In genomic region chr1:220652995-220653394, GRCh38 we compare ENCODE assay signal across 20 cellular contexts. TPM values are rescaled to one million over a fixed set of nuclear protein-coding genes. Genes with fewer than 3 reads are reported as not detected.
DNase-seq lines count a peak whose midpoint lies in the region; ATAC-seq and TF ChIP-seq lines count a peak whose summit lies in the region.
"Had no signal": no experiment of that assay in that cellular context is flagged by ENCODE, and none has a peak within 500 bp of the region (broad histone marks: within the 10 kb centered on the region; RNA-seq: fewer than 3 reads in every experiment).

No MANE protein-coding gene starts in this region.

- in situ Hi-C loops in G401 (cut with HindIII; ENCODE audit: low sequenced_read_pairs), result no loop called here

- no peak for ATAC-seq in GM18517 (IDR thresholded peaks at IDR 0.05; ENCODE audit: unreplicated experiment)
- ATAC-seq in foreskin keratinocyte, result no peak
- ATAC-seq: T-helper 17 cell had no signal

- H3K27me3 ChIP-seq in foreskin keratinocyte, result no peaks in the 10 kb centered on the region
- H3K27me3 ChIP-seq: BLaER1 treated with 17β-estradiol and CSF1 and Interleukin-3, amounts not matched to agents 10 nM and 100 nM had no signal

- intact Hi-C loops in activated CD4-positive, alpha-beta T cell treated with anti-CD3 and anti-CD28 coated beads, Interleukin-2, amount 10 ng/mL, durations not matched to agents 24 days and 14 days (cut with micrococcal nuclease), result no loop called here

- no peak for TF ChIP-seq CTCF in foreskin keratinocyte (conservative IDR thresholded peaks at IDR 0.05)

- H3K4me3 Mint-ChIP-seq in activated CD4-positive, alpha-beta T cell treated with anti-CD3 and anti-CD28 coated beads, Interleukin-2, amount 10 ng/mL, durations not matched to agents 24 days and 14 days, result no peak overlapping the region
- H3K4me3 Mint-ChIP-seq: CD4-positive, alpha-beta memory T cell; H9; T-helper 17 cell had no signal

- peaks cover 4% of the 10 kb centered on the region for H3K27me3 Mint-ChIP-seq in activated CD4-positive, alpha-beta T cell treated with anti-CD3 and anti-CD28 coated beads, Interleukin-2, amount 10 ng/mL, durations not matched to agents 24 days and 14 days

- no peak overlapping the region for H3K27ac Mint-ChIP-seq in activated CD4-positive, alpha-beta T cell treated with anti-CD3 and anti-CD28 coated beads, Interleukin-2, amount 10 ng/mL, durations not matched to agents 24 days and 14 days
- H3K27ac Mint-ChIP-seq: CD4-positive, alpha-beta memory T cell; H9; T-helper 17 cell had no signal

- no peak overlapping the region for H3K27ac ChIP-seq in foreskin keratinocyte
- H3K27ac ChIP-seq: BLaER1 treated with 17β-estradiol and CSF1 and Interleukin-3, amounts not matched to agents 10 nM and 100 nM; GM23248 had no signal

- no peaks in the 10 kb centered on the region for H3K4me1 Mint-ChIP-seq in activated CD4-positive, alpha-beta T cell treated with anti-CD3 and anti-CD28 coated beads, Interleukin-2, amount 10 ng/mL, durations not matched to agents 24 days and 14 days
- H3K4me1 Mint-ChIP-seq: CD4-positive, alpha-beta memory T cell had no signal

- no peaks in the 10 kb centered on the region for H3K36me3 Mint-ChIP-seq in activated CD4-positive, alpha-beta T cell treated with anti-CD3 and anti-CD28 coated beads, Interleukin-2, amount 10 ng/mL, durations not matched to agents 24 days and 14 days (ENCODE audit: low read depth)
- H3K36me3 Mint-ChIP-seq: CD4-positive, alpha-beta memory T cell had no signal

- no peaks in the 10 kb centered on the region for H3K4me1 ChIP-seq in foreskin keratinocyte

- no peaks in the 10 kb centered on the region for H3K9me3 Mint-ChIP-seq in activated CD4-positive, alpha-beta T cell treated with anti-CD3 and anti-CD28 coated beads, Interleukin-2, amount 10 ng/mL, durations not matched to agents 24 days and 14 days
- H3K9me3 Mint-ChIP-seq: CD4-positive, alpha-beta memory T cell; H9 had no signal

- DNase-seq in G401 (ENCODE audit: low spot score) (peak; percentile 62), NCI-H524 (lab: John Stamatoyannopoulos, UW) (peak; percentile 91 to 94), cerebellum (ENCODE audit: low spot score) (peak; percentile 26), DMS114 treated with DMSO at 0.1 percent for 48 hours (lab: John Stamatoyannopoulos, UW; ENCODE audit: unreplicated experiment) (no peak), foreskin keratinocyte (no peak)
- DNase-seq in activated CD4-positive, alpha-beta T cell treated with anti-CD3 and anti-CD28 coated beads, Interleukin-2, amount 10 ng/mL, durations not matched to agents 24 days and 14 days, result no peak
- DNase-seq: CD4-positive, alpha-beta memory T cell; DMS79; GM23248; H9; KG1; NCI-H1092; NCI-H1436; NCI-H2029; NCI-H774; Right ventricle myocardium superior; T-helper 17 cell had no signal

RNA-seq across cellular contexts. Expression of gene C1orf115, which starts 37.2 kb away (rescaled TPM):
- total RNA-seq in G401 (2014; rRNA removed; shearing (Covaris generic)), result 0.81 and 1.4 TPM in 2 replicates
- total RNA-seq in cerebellum (11.1 TPM), foreskin keratinocyte (1.4 TPM in 2 replicates)
- 0.05 TPM in 1 of 2 replicates, not detected in the other for total RNA-seq in activated CD4-positive, alpha-beta T cell treated with anti-CD3 and anti-CD28 coated beads, Interleukin-2, amount 10 ng/mL, durations not matched to agents 24 days and 14 days
- 0.92 and 1.1 TPM in 2 replicates for polyA plus RNA-seq in foreskin keratinocyte
- total RNA-seq: OCI-LY7 had no signal

Comparison
In these comparisons a context has a peak if more than half of its experiments do, and no peak if none do; other contexts are left out.
1. DNase-seq: peak in G401 (single experiment), NCI-H524 (2 of 2) and cerebellum (single experiment); none in DMS114 treated with DMSO at 0.1 percent for 48 hours (single experiment), activated CD4-positive, alpha-beta T cell treated with anti-CD3 and anti-CD28 coated beads, Interleukin-2, amount 10 ng/mL, durations not matched to agents 24 days and 14 days (single experiment) and foreskin keratinocyte (0 of 2).